9 cellular contexts compared by ENCODE assay signal in the genomic region with DNA sequence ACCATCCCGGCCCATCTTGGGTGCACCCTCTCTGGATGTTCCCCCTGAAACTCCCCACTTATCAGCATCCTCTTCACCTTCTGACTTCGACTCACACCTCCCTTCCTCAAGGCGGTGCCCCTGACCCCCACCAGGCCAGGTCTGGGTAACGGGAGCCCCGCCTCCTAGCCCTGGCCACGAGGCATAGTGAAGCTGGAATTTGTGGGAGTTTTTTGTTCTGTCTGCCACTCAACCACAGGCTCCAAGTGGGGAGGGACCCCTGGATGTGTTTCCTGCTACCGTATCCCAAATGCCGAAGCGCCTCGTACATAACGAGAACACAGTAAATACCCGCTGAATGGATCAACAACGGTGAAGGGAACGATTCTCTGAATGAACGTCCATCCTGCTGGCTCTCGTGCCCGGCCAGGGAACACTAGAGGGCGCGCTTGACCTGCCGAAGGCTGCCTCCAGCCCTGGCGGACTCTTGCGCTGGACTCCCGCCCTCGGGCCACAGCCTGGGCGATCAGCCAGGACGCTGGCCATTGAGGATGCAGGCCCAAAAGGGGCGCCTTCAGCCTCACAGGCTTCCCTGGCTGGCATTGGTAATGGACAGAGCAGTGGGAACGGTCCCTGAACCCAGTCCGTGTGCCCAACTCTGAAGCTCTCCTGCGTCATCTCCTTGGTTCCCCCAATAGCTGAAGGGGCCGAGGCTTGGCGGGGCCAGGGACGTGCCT. TPM values are rescaled to one million over a fixed set of nuclear protein-coding genes. Genes with fewer than 3 reads are reported as not detected.
DNase-seq lines count a peak whose midpoint lies in the region; ATAC-seq and TF ChIP-seq lines count a peak whose summit lies in the region.
"Had no signal": no experiment of that assay in that cellular context is flagged by ENCODE, and none has a peak within 500 bp of the region (broad histone marks: within the 10 kb centered on the region; RNA-seq: fewer than 3 reads in every experiment).

No MANE protein-coding gene starts in this region.

- TF ChIP-seq CTCF in OCI-LY3 (IDR thresholded peaks at IDR 0.05; ENCODE audit: low read depth, low read length) (peak; percentile 85), fibroblast of mammary gland (conservative IDR thresholded peaks at IDR 0.05; ENCODE audit: control insufficient read depth, insufficient read depth, low read depth, low read length) (peak; percentile 84), natural killer cell (IDR thresholded peaks at IDR 0.05) (peak; percentile 90)

- H3K9me3 Mint-ChIP-seq in natural killer cell, result peaks cover 5 to 8% of the 10 kb centered on the region in 2 donors

- H3K4me1 ChIP-seq in OCI-LY3 (ENCODE audit: low read length), result no peaks in the 10 kb centered on the region

- no peak overlapping the region for H3K9ac ChIP-seq in OCI-LY3 (ENCODE audit: low read length)

- no peaks in the 10 kb centered on the region for H3K9me3 ChIP-seq in OCI-LY3 (ENCODE audit: insufficient read depth, low read length)

- no peaks in the 10 kb centered on the region for H3K36me3 Mint-ChIP-seq in natural killer cell

- DNase-seq in DMS53 treated with DMSO at 0.1 percent for 48 hours (lab: John Stamatoyannopoulos, UW; ENCODE audit: unreplicated experiment), result peak; percentile 54
- DNase-seq in activated T-cell treated with anti-CD3 and anti-CD28 coated beads for 48 hours (ENCODE audit: low read depth), result peak; percentile 48
- DNase-seq in fibroblast of mammary gland (ENCODE audit: low read depth), result peak; percentile 70
- peak; percentile 59 for DNase-seq in natural killer cell
- peak in 5 of 6 experiments; percentile 26 to 50 (median 32) for DNase-seq in stimulated activated naive CD4-positive, alpha-beta T cell (lab: John Stamatoyannopoulos, UW)

- H3K4me3 Mint-ChIP-seq in natural killer cell, result no peak overlapping the region
- H3K4me3 Mint-ChIP-seq: central memory CD8-positive, alpha-beta T cell had no signal

- H3K27ac ChIP-seq in OCI-LY3 (ENCODE audit: low read length), result no peak overlapping the region

- peak; percentile 66 for ATAC-seq in HG02885 (IDR thresholded peaks at IDR 0.05; ENCODE audit: poor library complexity, unreplicated experiment)
- ATAC-seq in natural killer cell, result peak; percentile 55 to 81 (median 69)
- ATAC-seq in GM21825 (IDR thresholded peaks at IDR 0.05; ENCODE audit: unreplicated experiment), result no peak

- peaks cover 30% of the 10 kb centered on the region for H3K27me3 ChIP-seq in OCI-LY3 (ENCODE audit: low read depth, low read length)

- no peaks in the 10 kb centered on the region for H3K36me3 ChIP-seq in OCI-LY3 (replicated peaks; ENCODE audit: low read depth, low read length)

- H3K4me1 Mint-ChIP-seq in natural killer cell, result peaks cover 9% of the 10 kb centered on the region in 2 donors

- no peaks in the 10 kb centered on the region for H4K20me1 ChIP-seq in OCI-LY3 (ENCODE audit: insufficient read depth, low read length)

- intact Hi-C loops in natural killer cell (cut with micrococcal nuclease), result loop anchor here (2.0 to 5.0 kb wide), 2 partner anchors 272 to 311 kb away; a partner anchor contains a TSS

- peak overlapping the region; percentile 18; the same call in 1 of the 2 replicates for H3K4me2 ChIP-seq in OCI-LY3 (ENCODE audit: low read length)

- H3K27ac Mint-ChIP-seq in natural killer cell, result no peak overlapping the region

- H3K79me2 ChIP-seq in OCI-LY3 (ENCODE audit: low read length), result no peaks in the 10 kb centered on the region

- H2AFZ ChIP-seq in OCI-LY3 (ENCODE audit: low read depth, low read length), result peak overlapping the region; percentile 39; the same call in 1 of the 2 replicates

- no peak overlapping the region for H3K4me3 ChIP-seq in OCI-LY3 (ENCODE audit: low read length)
- H3K4me3 ChIP-seq in fibroblast of mammary gland (ENCODE audit: control insufficient read depth, low read depth, low read length), result no peak overlapping the region

- peaks cover 0 to 12% of the 10 kb centered on the region in 2 donors for H3K27me3 Mint-ChIP-seq in natural killer cell (ENCODE audit: low read depth in 2 of 2)

RNA-seq across cellular contexts. Expression of a gene that starts 47.3 kb away (rescaled TPM):
- 100 to 1,000 TPM; 111 to 134 (median 131) TPM for total RNA-seq in natural killer cell
